Comparison of ENCODE assay signal across 15 cellular contexts in genomic region chr2:128639693-128640092, GRCh38.
DNase-seq lines count a peak whose midpoint lies in the region; ATAC-seq, FAIRE-seq and TF ChIP-seq lines count a peak whose summit lies in the region.
"Had no signal": no experiment of that assay in that cellular context is flagged by ENCODE, and none has a peak within 500 bp of the region (broad histone marks: within the 10 kb centered on the region; RNA-seq: fewer than 3 reads in every experiment).

No MANE protein-coding gene starts in this region.

- H3K36me3 ChIP-seq in KOPT-K1 (ENCODE audit: insufficient read depth, low read length), result no peaks in the 10 kb centered on the region
- no peaks in the 10 kb centered on the region for H3K36me3 ChIP-seq in ectodermal cell (ENCODE audit: control insufficient read depth, insufficient read depth, low read length)
- H3K36me3 ChIP-seq: BE2C had no signal

- FAIRE-seq in RCC 7860 (lab: Jason Lieb, UNC), result no peak

- no peaks in the 10 kb centered on the region for H3K27me3 Mint-ChIP-seq in neural crest cell (ENCODE audit: low read depth)
- H3K27me3 Mint-ChIP-seq: activated naive CD4-positive, alpha-beta T cell treated with anti-CD3 and anti-CD28 coated beads, Interleukin-2, amount 50 U/mL, for 24 hours had no signal

- TF ChIP-seq CTCF in neural crest cell (conservative IDR thresholded peaks at IDR 0.05), result no peak

- H3K4me1 Mint-ChIP-seq in neural crest cell, result peaks cover 63% of the 10 kb centered on the region
- H3K4me1 Mint-ChIP-seq: activated naive CD4-positive, alpha-beta T cell treated with anti-CD3 and anti-CD28 coated beads, Interleukin-2, amount 50 U/mL, for 24 hours; stimulated activated memory B cell treated with anti-CD40 and anti-IgM and Interleukin-4, amounts not matched to agents 10 μg/mL and 1 μg/mL and 100 μg/mL, for 72 hours had no signal

- no peaks in the 10 kb centered on the region for H3K9me3 Mint-ChIP-seq in neural crest cell
- H3K9me3 Mint-ChIP-seq: activated naive CD4-positive, alpha-beta T cell treated with anti-CD3 and anti-CD28 coated beads, Interleukin-2, amount 50 U/mL, for 24 hours; stimulated activated memory B cell treated with anti-CD40 and anti-IgM and Interleukin-4, amounts not matched to agents 10 μg/mL and 1 μg/mL and 100 μg/mL, for 72 hours had no signal

- 86 to 87% methylated on average over 11 of the region's 11 CpGs for WGBS in ectodermal cell, 2 experiments

- ATAC-seq in GM21717 (IDR thresholded peaks at IDR 0.05; ENCODE audit: unreplicated experiment) (no peak), GM21367 (IDR thresholded peaks at IDR 0.05; ENCODE audit: unreplicated experiment) (no peak)
- ATAC-seq: stimulated activated memory B cell treated with anti-CD40 and anti-IgM and Interleukin-4, amounts not matched to agents 10 μg/mL and 1 μg/mL and 100 μg/mL, for 72 hours had no signal

- H3K4me1 ChIP-seq in ectodermal cell (ENCODE audit: control insufficient read depth, insufficient read depth, low read length), result peaks cover 32% of the 10 kb centered on the region
- H3K4me1 ChIP-seq: BE2C had no signal

- peak overlapping the region; percentile 98 for H3K27ac Mint-ChIP-seq in neural crest cell (ENCODE audit: unreplicated experiment)
- H3K27ac Mint-ChIP-seq: activated naive CD4-positive, alpha-beta T cell treated with anti-CD3 and anti-CD28 coated beads, Interleukin-2, amount 50 U/mL, for 24 hours; stimulated activated memory B cell treated with anti-CD40 and anti-IgM and Interleukin-4, amounts not matched to agents 10 μg/mL and 1 μg/mL and 100 μg/mL, for 72 hours had no signal

- no peak overlapping the region for H3K4me3 Mint-ChIP-seq in neural crest cell
- H3K4me3 Mint-ChIP-seq: activated naive CD4-positive, alpha-beta T cell treated with anti-CD3 and anti-CD28 coated beads, Interleukin-2, amount 50 U/mL, for 24 hours; stimulated activated memory B cell treated with anti-CD40 and anti-IgM and Interleukin-4, amounts not matched to agents 10 μg/mL and 1 μg/mL and 100 μg/mL, for 72 hours had no signal

- no peaks in the 10 kb centered on the region for H3K27me3 ChIP-seq in ectodermal cell (ENCODE audit: control insufficient read depth, insufficient read depth, low read length, poor library complexity, severe bottlenecking)
- H3K27me3 ChIP-seq: BE2C had no signal

- DNase-seq in D341Med (ENCODE audit: low spot score) (peak; percentile 3), neural crest cell (ENCODE audit: low read depth, low spot score) (no peak), RCC 7860 (ENCODE audit: low spot score) (no peak), DMS53 treated with DMSO at 0.1 percent for 48 hours (lab: John Stamatoyannopoulos, UW; ENCODE audit: unreplicated experiment) (no peak)
- DNase-seq: BE2C; cerebellar nuclear complex; NCI-H2029 treated with DMSO at 0.1 percent for 48 hours; SHP77; stimulated activated CD4-positive, alpha-beta T cell treated with anti-CD3 and anti-CD28 coated beads, Interleukin-4, amount 100 ng/mL, for 4 hours had no signal

- no peaks in the 10 kb centered on the region for H3K36me3 Mint-ChIP-seq in neural crest cell (ENCODE audit: low read depth)
- H3K36me3 Mint-ChIP-seq: activated naive CD4-positive, alpha-beta T cell treated with anti-CD3 and anti-CD28 coated beads, Interleukin-2, amount 50 U/mL, for 24 hours; stimulated activated memory B cell treated with anti-CD40 and anti-IgM and Interleukin-4, amounts not matched to agents 10 μg/mL and 1 μg/mL and 100 μg/mL, for 72 hours had no signal

- no peak overlapping the region for H3K4me3 ChIP-seq in ectodermal cell (ENCODE audit: insufficient read depth, low read depth, low read length)

- H3K27ac ChIP-seq in KOPT-K1 (ENCODE audit: low read depth, low read length, poor library complexity, severe bottlenecking) (peak overlapping the region; percentile 49), ectodermal cell (ENCODE audit: insufficient read depth, low read depth, low read length, poor library complexity, severe bottlenecking) (peak overlapping the region; percentile 94)

- H3K9me3 ChIP-seq in KOPT-K1 (ENCODE audit: insufficient read depth, low read length, poor library complexity, severe bottlenecking) (no peaks in the 10 kb centered on the region), ectodermal cell (ENCODE audit: control insufficient read depth, low read length) (no peaks in the 10 kb centered on the region)
- H3K9me3 ChIP-seq: BE2C had no signal
